In the genomic region with DNA sequence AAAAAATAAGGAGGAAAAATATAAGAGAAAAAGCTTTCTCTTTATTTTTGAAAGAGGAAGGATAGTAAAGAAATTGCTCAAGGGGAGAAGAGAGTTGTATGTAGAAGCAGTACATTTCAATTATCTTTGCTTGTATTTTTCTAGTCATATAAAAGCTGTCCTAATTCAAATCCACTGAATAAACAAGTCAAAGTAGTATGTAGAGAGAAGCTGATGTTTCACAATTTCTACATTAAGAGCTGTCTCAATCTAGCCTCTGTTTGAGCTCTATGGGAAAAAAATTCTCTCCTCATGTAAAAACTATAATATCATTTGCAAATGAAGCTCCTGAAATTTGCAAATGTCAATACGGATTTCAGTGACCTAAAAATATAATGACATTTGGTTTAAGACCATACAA, we compare ENCODE assay signal across 15 cellular contexts.
"Had no signal": no experiment of that assay in that cellular context is flagged by ENCODE, and none has a peak within 500 bp of the region (broad histone marks: within the 10 kb centered on the region; RNA-seq: fewer than 3 reads in every experiment).

No MANE protein-coding gene starts in this region.

- H3K4me3 Mint-ChIP-seq: activated naive CD8-positive, alpha-beta T cell; nephron; stimulated activated effector memory CD8-positive, alpha-beta T cell treated with anti-CD3 and anti-CD28 coated beads, Interleukin-12 subunit alpha, Interleukin-12 subunit beta, amount 100 ng/mL, for 72 hours had no signal

- H3K36me3 Mint-ChIP-seq: stimulated activated effector memory CD8-positive, alpha-beta T cell treated with anti-CD3 and anti-CD28 coated beads, Interleukin-12 subunit alpha, Interleukin-12 subunit beta, amount 100 ng/mL, for 72 hours had no signal

- H3K36me3 ChIP-seq: cardiac muscle cell, WERI-Rb-1 had no signal

- DNase-seq: activated CD4-positive, alpha-beta T cell treated with anti-CD3 and anti-CD28 coated beads, Interleukin-2, amount 50 U/mL, for 48 hours; activated gamma-delta T cell; amygdala; dorsolateral prefrontal cortex; left colon; midbrain; nucleus accumbens; stimulated activated CD4-positive, alpha-beta T cell treated with anti-CD3 and anti-CD28 coated beads, Interleukin-4, amount 100 ng/mL, for 24 hours; T-helper 2 cell; WERI-Rb-1 had no signal

- H3K4me3 ChIP-seq: cardiac muscle cell, dorsolateral prefrontal cortex, lung had no signal

- H3K27ac Mint-ChIP-seq: activated naive CD8-positive, alpha-beta T cell; nephron; stimulated activated effector memory CD8-positive, alpha-beta T cell treated with anti-CD3 and anti-CD28 coated beads, Interleukin-12 subunit alpha, Interleukin-12 subunit beta, amount 100 ng/mL, for 72 hours had no signal

- H3K9me3 Mint-ChIP-seq: stimulated activated effector memory CD8-positive, alpha-beta T cell treated with anti-CD3 and anti-CD28 coated beads, Interleukin-12 subunit alpha, Interleukin-12 subunit beta, amount 100 ng/mL, for 72 hours had no signal

- H3K27me3 Mint-ChIP-seq: activated naive CD8-positive, alpha-beta T cell had no signal

- H3K27ac ChIP-seq: cardiac muscle cell, dorsolateral prefrontal cortex, WERI-Rb-1 had no signal

- H3K27me3 ChIP-seq: cardiac muscle cell had no signal
